In the genomic region with DNA sequence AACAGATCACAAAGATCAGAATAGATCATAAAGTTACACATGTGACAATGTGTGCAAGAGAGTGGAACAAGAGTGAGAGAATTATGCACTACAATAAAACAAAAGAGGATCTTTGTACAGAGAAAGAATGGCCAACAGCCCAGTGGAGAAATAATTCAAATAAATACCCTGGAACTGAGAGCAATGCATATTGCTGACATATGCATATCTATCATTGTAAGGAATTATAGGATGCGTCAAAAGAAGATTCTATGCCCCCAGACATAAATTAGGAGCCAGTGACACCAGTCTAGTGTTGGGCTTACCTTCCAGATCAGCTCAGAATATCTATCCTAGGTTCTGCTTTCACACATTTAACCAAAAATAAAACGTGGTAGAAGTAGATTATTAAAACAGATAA, we compare ENCODE assay signal across 8 cellular contexts.
"Had no signal": no experiment of that assay in that cellular context is flagged by ENCODE, and none has a peak within 500 bp of the region (broad histone marks: within the 10 kb centered on the region; RNA-seq: fewer than 3 reads in every experiment).

No MANE protein-coding gene starts in this region.

- ATAC-seq: GM12878 had no signal

- H3K4me3 ChIP-seq: GM12878 had no signal

- FAIRE-seq: G401.6, GM12878, GM12891, GM12892, GM18507, GM19239 had no signal

- DNase-seq: GDM1, GF-D8 had no signal
